9 cellular contexts compared by ENCODE assay signal in genomic region chr11:112290462-112290894, GRCh38. TPM values are rescaled to one million over a fixed set of nuclear protein-coding genes. Genes with fewer than 3 reads are reported as not detected.
DNase-seq lines count a peak whose midpoint lies in the region; ATAC-seq and TF ChIP-seq lines count a peak whose summit lies in the region.
"Had no signal": no experiment of that assay in that cellular context is flagged by ENCODE, and none has a peak within 500 bp of the region (broad histone marks: within the 10 kb centered on the region; RNA-seq: fewer than 3 reads in every experiment).

No MANE protein-coding gene starts in this region.

- POLR2A ChIA-PET in activated CD4-positive, alpha-beta memory T cell treated with anti-CD3 and anti-CD28 coated beads, Interleukin-2, amount 10 ng/mL, durations not matched to agents 7 days and 5 days (lab: Charles Lee), result no interaction called here

- H4K20me1 ChIP-seq in hepatocyte (ENCODE audit: insufficient read depth, poor library complexity, severe bottlenecking), result no peaks in the 10 kb centered on the region

- peak overlapping the region; percentile 61 for H2AFZ ChIP-seq in hepatocyte

- DNase-seq in HFF-Myc (ENCODE audit: extremely low read depth, low read depth), result no peak
- DNase-seq in activated CD4-positive, alpha-beta memory T cell treated with anti-CD3 and anti-CD28 coated beads, Interleukin-2, amount 10 ng/mL, durations not matched to agents 7 days and 5 days, result no peak
- DNase-seq in hepatocyte (ENCODE audit: low spot score), result no peak
- DNase-seq in spleen, result no peak
- no peak for DNase-seq in KBM-7
- no peak for DNase-seq in NCI-H1048 (lab: John Stamatoyannopoulos, UW)

- H3K36me3 ChIP-seq in hepatocyte (replicated peaks; ENCODE audit: insufficient read depth, low read depth) (no peaks in the 10 kb centered on the region), spleen (no peaks in the 10 kb centered on the region)

- H3K27me3 Mint-ChIP-seq in activated CD4-positive, alpha-beta memory T cell treated with anti-CD3 and anti-CD28 coated beads, Interleukin-2, amount 10 ng/mL, durations not matched to agents 7 days and 5 days, result peaks cover 8% of the 10 kb centered on the region

- H3K36me3 Mint-ChIP-seq in activated CD4-positive, alpha-beta memory T cell treated with anti-CD3 and anti-CD28 coated beads, Interleukin-2, amount 10 ng/mL, durations not matched to agents 7 days and 5 days (ENCODE audit: low read depth), result peaks cover 10% of the 10 kb centered on the region

- 2% methylated on average over 6 of the region's 6 CpGs for WGBS in hepatocyte (ENCODE audit: low lambda C conversion rate, missing lambda C conversion rate)
- WGBS in spleen, 5 donors, result 17 to 24% (median 22%) methylated on average over 5 to 6 of the region's 6 CpGs

- intact Hi-C loops in spleen (cut with DNase I; ENCODE audit: low total_unique reads), result no loop called here

- no peak overlapping the region for H3K27ac ChIP-seq in hepatocyte
- peak overlapping the region in 7 of 8 donors; percentile 19 to 78 (median 46) for H3K27ac ChIP-seq in spleen

- H3K4me3 Mint-ChIP-seq in activated CD4-positive, alpha-beta memory T cell treated with anti-CD3 and anti-CD28 coated beads, Interleukin-2, amount 10 ng/mL, durations not matched to agents 7 days and 5 days, result peak overlapping the region; percentile 74

- H3K4me1 ChIP-seq in hepatocyte (ENCODE audit: insufficient read depth) (peaks cover 8% of the 10 kb centered on the region), spleen (peaks cover 0 to 32% (median 12%) of the 10 kb centered on the region in 6 donors)

- H3K9me3 Mint-ChIP-seq in activated CD4-positive, alpha-beta memory T cell treated with anti-CD3 and anti-CD28 coated beads, Interleukin-2, amount 10 ng/mL, durations not matched to agents 7 days and 5 days, result no peaks in the 10 kb centered on the region

- in situ Hi-C loops in KBM-7 (cut with MboI; ENCODE audit: low pct_unique_long_range_greater_than_20kb, low sequenced_read_pairs), result no loop called here

- no peaks in the 10 kb centered on the region for H3K9me3 ChIP-seq in hepatocyte (ENCODE audit: low read depth)
- no peaks in the 10 kb centered on the region for H3K9me3 ChIP-seq in spleen

- peaks cover 41% of the 10 kb centered on the region for H3K4me1 Mint-ChIP-seq in activated CD4-positive, alpha-beta memory T cell treated with anti-CD3 and anti-CD28 coated beads, Interleukin-2, amount 10 ng/mL, durations not matched to agents 7 days and 5 days

- CTCF ChIA-PET in activated CD4-positive, alpha-beta memory T cell treated with anti-CD3 and anti-CD28 coated beads, Interleukin-2, amount 10 ng/mL, durations not matched to agents 7 days and 5 days (lab: Charles Lee), result no interaction called here

- no peak for ATAC-seq in GM21367 (IDR thresholded peaks at IDR 0.05; ENCODE audit: unreplicated experiment)
- no peak for ATAC-seq in HG02588 (IDR thresholded peaks at IDR 0.05; ENCODE audit: unreplicated experiment)

- H3K4me3 ChIP-seq in HFF-Myc (replicated peaks; ENCODE audit: low read depth, low read length) (peak overlapping the region; percentile 50), hepatocyte (peak overlapping the region; percentile 68), spleen (peak overlapping the region; percentile 41 to 68 (median 52))

- TF ChIP-seq CTCF in HFF-Myc (IDR thresholded peaks at IDR 0.05; ENCODE audit: low read depth, low read length, missing control alignments) (no peak), hepatocyte (IDR thresholded peaks at IDR 0.05; ENCODE audit: poor library complexity) (no peak), spleen (IDR thresholded peaks at IDR 0.05 in 8 of 11, conservative IDR thresholded peaks at IDR 0.05 in 3 of 11) (no peak)

- H3K27ac Mint-ChIP-seq in activated CD4-positive, alpha-beta memory T cell treated with anti-CD3 and anti-CD28 coated beads, Interleukin-2, amount 10 ng/mL, durations not matched to agents 7 days and 5 days, result peak overlapping the region; percentile 9

- TF ChIP-seq POLR2A in spleen (IDR thresholded peaks at IDR 0.05), result no peak

- H3K4me2 ChIP-seq in hepatocyte, result peak overlapping the region; percentile 99

- H3K9me2 ChIP-seq in hepatocyte (replicated peaks; ENCODE audit: insufficient read depth), result no peaks in the 10 kb centered on the region

- H3K27me3 ChIP-seq in hepatocyte, result peaks cover 2% of the 10 kb centered on the region
- no peaks in the 10 kb centered on the region for H3K27me3 ChIP-seq in spleen (replicated peaks in 1 of 7)

- no peaks in the 10 kb centered on the region for H3K79me2 ChIP-seq in hepatocyte

RNA-seq across cellular contexts. Expression of gene PLET1, which starts 29.8 kb away (rescaled TPM):
- not detected for total RNA-seq in activated CD4-positive, alpha-beta memory T cell treated with anti-CD3 and anti-CD28 coated beads, Interleukin-2, amount 10 ng/mL, durations not matched to agents 7 days and 5 days
- total RNA-seq in hepatocyte, result not detected in 2 replicates
- 0.34 TPM in 1 of 2 replicates, not detected in the other for polyA plus RNA-seq in hepatocyte
- not detected for total RNA-seq in spleen
- not detected for polyA plus RNA-seq in spleen
- total RNA-seq: dermis microvascular lymphatic vessel endothelial cell had no signal
